Comparison of ENCODE assay signal across 8 cellular contexts in genomic region chr4:40621592-40622512, GRCh38. TPM values are rescaled to one million over a fixed set of nuclear protein-coding genes. Genes with fewer than 3 reads are reported as not detected.
A peak's percentile ranks its signal among the peaks of the same experiment; 100 is the strongest.
DNase-seq lines count a peak whose midpoint lies in the region; ATAC-seq and FAIRE-seq lines count a peak whose summit lies in the region.

No MANE protein-coding gene starts in this region.

- H3K9me3 Mint-ChIP-seq in activated T-helper 17 cell treated with anti-CD3 and anti-CD28 coated beads, Interleukin-2, amount 50 U/mL, for 72 hours, result no peaks in the 10 kb centered on the region

- peak overlapping the region; percentile 10 for H3K27ac Mint-ChIP-seq in activated T-helper 17 cell treated with anti-CD3 and anti-CD28 coated beads, Interleukin-2, amount 50 U/mL, for 72 hours

- H3K4me1 Mint-ChIP-seq in activated T-helper 17 cell treated with anti-CD3 and anti-CD28 coated beads, Interleukin-2, amount 50 U/mL, for 72 hours, result peaks cover 18% of the 10 kb centered on the region

- peaks cover 0 to 3% (median 0%) of the 10 kb centered on the region in 5 donors for H3K36me3 ChIP-seq in subcutaneous abdominal adipose tissue (ENCODE audit: control insufficient read depth in 5 of 5, insufficient read depth in 5 of 5, low read length in 5 of 5)

- peak overlapping the region; percentile 14 for H3K4me3 Mint-ChIP-seq in activated T-helper 17 cell treated with anti-CD3 and anti-CD28 coated beads, Interleukin-2, amount 50 U/mL, for 72 hours

- H3K9me3 ChIP-seq in subcutaneous abdominal adipose tissue (ENCODE audit: control insufficient read depth in 5 of 5, low read length in 5 of 5), result no peaks in the 10 kb centered on the region

- H3K36me3 Mint-ChIP-seq in activated T-helper 17 cell treated with anti-CD3 and anti-CD28 coated beads, Interleukin-2, amount 50 U/mL, for 72 hours (ENCODE audit: low read depth), result no peaks in the 10 kb centered on the region

- H3K27me3 Mint-ChIP-seq in activated T-helper 17 cell treated with anti-CD3 and anti-CD28 coated beads, Interleukin-2, amount 50 U/mL, for 72 hours, result peaks cover 17% of the 10 kb centered on the region

- DNase-seq in ACHN (peak; percentile 90), NCI-H1436 treated with DMSO at 0.1 percent for 48 hours (lab: John Stamatoyannopoulos, UW) (peak; percentile 71), cerebellar nuclear complex (lab: John Stamatoyannopoulos, UW) (no peak)

- no peak overlapping the region for H3K9ac ChIP-seq in subcutaneous abdominal adipose tissue (ENCODE audit: low read length in 5 of 5)

- in situ Hi-C loops in ACHN (cut with HindIII; ENCODE audit: low pct_ligation_motif_present, low pct_unique_long_range_greater_than_20kb, low sequenced_read_pairs), result no loop called here

- peaks cover 0 to 5% (median 0%) of the 10 kb centered on the region in 5 donors for H3K27me3 ChIP-seq in subcutaneous abdominal adipose tissue (ENCODE audit: control insufficient read depth in 5 of 5, insufficient read depth in 4 of 5, low read length in 5 of 5)

- no peak overlapping the region for H3K4me3 ChIP-seq in subcutaneous abdominal adipose tissue (ENCODE audit: low read depth in 1 of 5, low read length in 5 of 5)

- peaks cover 0 to 30% (median 7%) of the 10 kb centered on the region in 5 donors for H3K4me1 ChIP-seq in subcutaneous abdominal adipose tissue (ENCODE audit: control insufficient read depth in 5 of 5, insufficient read depth in 5 of 5, low read length in 5 of 5)

- peak; percentile 47 for FAIRE-seq in islet of Langerhans (lab: Jason Lieb, UNC)

- H3K27ac ChIP-seq in subcutaneous abdominal adipose tissue (ENCODE audit: low read depth, low read length), result peak overlapping the region; percentile 1

- ATAC-seq in GM18499 (IDR thresholded peaks at IDR 0.05; ENCODE audit: insufficient read depth, unreplicated experiment), result peak; percentile 65
- peak; percentile 62 for ATAC-seq in HG02852 (IDR thresholded peaks at IDR 0.05; ENCODE audit: unreplicated experiment)
- ATAC-seq in activated T-helper 17 cell treated with anti-CD3 and anti-CD28 coated beads, Interleukin-2, amount 50 U/mL, for 72 hours (replicated peaks), result peak; percentile 65

RNA-seq across cellular contexts. Expression of gene RBM47, which starts 7.8 kb away (rescaled TPM):
- total RNA-seq in activated T-helper 17 cell treated with anti-CD3 and anti-CD28 coated beads, Interleukin-2, amount 50 U/mL, for 72 hours, result under 1 TPM; 0.22 to 0.48 TPM

Comparison
In these comparisons a context has a peak if more than half of its experiments do, and no peak if none do; other contexts are left out.
1. DNase-seq: peak in ACHN (single experiment) and NCI-H1436 treated with DMSO at 0.1 percent for 48 hours (single experiment); none in cerebellar nuclear complex (0 of 2).
2. Peak in every context shown above with its lines, with median percentiles within 50 percentile points of each other: ATAC-seq.